21 cellular contexts compared by ENCODE assay signal in genomic region chr12:32445356-32445755, GRCh38.
"Had no signal": no experiment of that assay in that cellular context is flagged by ENCODE, and none has a peak within 500 bp of the region (broad histone marks: within the 10 kb centered on the region; RNA-seq: fewer than 3 reads in every experiment).

No MANE protein-coding gene starts in this region.

- H3K4me1 ChIP-seq: lower lobe of right lung, prostate gland had no signal

- H3K27ac Mint-ChIP-seq: activated CD4-positive, alpha-beta T cell treated with anti-CD3 and anti-CD28 coated beads, Interleukin-2, amount 10 ng/mL, durations not matched to agents 7 days and 5 days; activated naive CD4-positive, alpha-beta T cell treated with anti-CD3 and anti-CD28 coated beads, Interleukin-2, amount 10 ng/mL, durations not matched to agents 7 days and 5 days; activated T-helper 17 cell treated with anti-CD3 and anti-CD28 coated beads, Interleukin-2, amount 50 U/mL, for 72 hours; naive thymus-derived CD4-positive, alpha-beta T cell had no signal

- H3K36me3 ChIP-seq: lower lobe of right lung, prostate gland, upper lobe of left lung had no signal

- H3K4me3 Mint-ChIP-seq: activated CD4-positive, alpha-beta T cell treated with anti-CD3 and anti-CD28 coated beads, Interleukin-2, amount 10 ng/mL, durations not matched to agents 7 days and 5 days; activated naive CD4-positive, alpha-beta T cell treated with anti-CD3 and anti-CD28 coated beads, Interleukin-2, amount 10 ng/mL, durations not matched to agents 7 days and 5 days; activated T-helper 17 cell treated with anti-CD3 and anti-CD28 coated beads, Interleukin-2, amount 50 U/mL, for 72 hours; naive thymus-derived CD4-positive, alpha-beta T cell had no signal

- H3K9me3 Mint-ChIP-seq: activated CD4-positive, alpha-beta T cell treated with anti-CD3 and anti-CD28 coated beads, Interleukin-2, amount 10 ng/mL, durations not matched to agents 7 days and 5 days; activated naive CD4-positive, alpha-beta T cell treated with anti-CD3 and anti-CD28 coated beads, Interleukin-2, amount 10 ng/mL, durations not matched to agents 7 days and 5 days; activated T-helper 17 cell treated with anti-CD3 and anti-CD28 coated beads, Interleukin-2, amount 50 U/mL, for 72 hours; naive thymus-derived CD4-positive, alpha-beta T cell had no signal

- H3K27ac ChIP-seq: lower lobe of right lung, prostate gland, upper lobe of left lung had no signal

- ATAC-seq: activated T-helper 17 cell treated with anti-CD3 and anti-CD28 coated beads, Interleukin-2, amount 50 U/mL, for 72 hours; naive thymus-derived CD4-positive, alpha-beta T cell; sciatic nerve had no signal

- H3K27me3 ChIP-seq: upper lobe of left lung had no signal

- H3K9me3 ChIP-seq: lower lobe of right lung, prostate gland, upper lobe of left lung had no signal

- H3K4me1 Mint-ChIP-seq: activated naive CD4-positive, alpha-beta T cell treated with anti-CD3 and anti-CD28 coated beads, Interleukin-2, amount 10 ng/mL, durations not matched to agents 7 days and 5 days; activated T-helper 17 cell treated with anti-CD3 and anti-CD28 coated beads, Interleukin-2, amount 50 U/mL, for 72 hours had no signal

- DNase-seq: activated CD4-positive, alpha-beta T cell treated with anti-CD3 and anti-CD28 coated beads, Interleukin-2, amount 10 ng/mL, durations not matched to agents 7 days and 5 days; activated CD4-positive, CD25-positive, alpha-beta regulatory T cell; activated CD8-positive, alpha-beta memory T cell treated with anti-CD3 and anti-CD28 coated beads for 24 hours; activated naive CD4-positive, alpha-beta T cell treated with anti-CD3 and anti-CD28 coated beads, Interleukin-2, amount 10 ng/mL, durations not matched to agents 7 days and 5 days; activated T-cell treated with anti-CD3 and anti-CD28 coated beads for 4 hours; central memory CD4-positive, alpha-beta T cell; cortex of kidney; effector CD8-positive, alpha-beta T cell; erythroblast; hippocampal formation; left cardiac atrium; lower lobe of right lung; naive thymus-derived CD4-positive, alpha-beta T cell; occipital lobe; stimulated activated CD4-positive, alpha-beta T cell treated with anti-CD3 and anti-CD28 coated beads, Interleukin-12 subunit alpha, Interleukin-12 subunit beta, amount 100 ng/mL, for 4 hours; stimulated activated naive CD4-positive, alpha-beta T cell; T-helper 2 cell; upper lobe of left lung had no signal

- H3K27me3 Mint-ChIP-seq: activated CD4-positive, alpha-beta T cell treated with anti-CD3 and anti-CD28 coated beads, Interleukin-2, amount 10 ng/mL, durations not matched to agents 7 days and 5 days; activated naive CD4-positive, alpha-beta T cell treated with anti-CD3 and anti-CD28 coated beads, Interleukin-2, amount 10 ng/mL, durations not matched to agents 7 days and 5 days; activated T-helper 17 cell treated with anti-CD3 and anti-CD28 coated beads, Interleukin-2, amount 50 U/mL, for 72 hours had no signal

- H3K4me3 ChIP-seq: lower lobe of right lung, prostate gland, upper lobe of left lung had no signal

- H3K36me3 Mint-ChIP-seq: activated naive CD4-positive, alpha-beta T cell treated with anti-CD3 and anti-CD28 coated beads, Interleukin-2, amount 10 ng/mL, durations not matched to agents 7 days and 5 days; naive thymus-derived CD4-positive, alpha-beta T cell had no signal
